ENCODE assay signal across 8 cellular contexts in the genomic region with DNA sequence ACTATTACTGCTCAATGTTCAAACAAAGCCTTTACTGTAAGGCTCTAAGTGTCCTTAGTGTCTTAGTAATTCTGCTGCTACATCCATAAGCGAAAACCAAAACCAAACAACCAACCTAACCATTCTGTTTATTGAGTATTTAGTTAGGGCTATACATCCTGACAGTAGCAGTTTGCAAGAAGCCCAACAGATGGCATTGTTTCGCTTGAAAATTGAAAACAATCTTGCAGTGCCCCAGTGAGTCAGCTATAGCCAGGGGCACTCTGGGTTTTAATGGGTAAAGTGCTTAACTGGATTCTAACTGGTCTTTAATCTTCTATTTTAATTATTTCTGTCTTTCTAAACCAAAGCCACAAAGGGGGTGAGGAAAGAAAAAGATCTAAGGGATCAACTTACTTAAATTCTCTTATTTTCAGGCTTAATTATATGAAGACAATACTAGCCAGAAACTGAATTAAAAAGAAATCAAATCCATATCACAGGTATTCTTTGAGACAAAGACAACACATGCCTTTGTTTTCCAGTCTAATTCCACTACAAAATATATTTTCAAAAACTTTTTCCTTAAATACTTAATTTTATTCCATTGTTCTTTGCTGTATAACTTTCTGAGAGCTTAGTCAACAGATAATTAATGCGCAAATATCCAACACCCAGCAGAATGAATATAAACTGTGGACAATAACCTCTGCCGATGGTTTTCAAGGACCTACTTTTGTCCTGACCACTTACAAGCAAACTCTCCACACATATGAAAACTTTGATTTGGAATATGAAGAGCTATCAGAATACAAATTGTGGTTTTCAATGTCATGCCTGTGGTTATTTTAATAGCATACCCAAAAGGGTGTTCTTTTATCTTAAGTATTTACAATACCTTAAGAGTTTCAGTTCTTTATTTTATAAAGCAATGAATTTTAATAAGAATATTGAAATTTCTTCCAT. TPM values are rescaled to one million over a fixed set of nuclear protein-coding genes. Genes with fewer than 3 reads are reported as not detected.
A peak's percentile ranks its signal among the peaks of the same experiment; 100 is the strongest.
DNase-seq lines count a peak whose midpoint lies in the region; ATAC-seq and TF ChIP-seq lines count a peak whose summit lies in the region.

No MANE protein-coding gene starts in this region.

- H3K27ac Mint-ChIP-seq in nephron: peak overlapping the region in 1 of 3 experiments; percentile 18

- H3K4me3 Mint-ChIP-seq in nephron: no peak overlapping the region

- no peaks in the 10 kb centered on the region for H3K9me3 ChIP-seq in thoracic aorta

- peak; percentile 77 for ATAC-seq in Right ventricle myocardium inferior
- ATAC-seq in esophagus mucosa: peak; percentile 89
- ATAC-seq in thoracic aorta (ENCODE audit: insufficient number of reproducible peaks, low FRiP score, low read depth): no peak

- H3K4me3 ChIP-seq in Jurkat, Clone E6-1 (ENCODE audit: low read length): no peak overlapping the region
- H3K4me3 ChIP-seq in thoracic aorta: no peak overlapping the region

- peaks cover 39% of the 10 kb centered on the region for H3K36me3 Mint-ChIP-seq in nephron (ENCODE audit: low read depth)

- DNase-seq in Right ventricle myocardium inferior (ENCODE audit: missing footprints): no peak
- no peak for DNase-seq in cardiac septum (ENCODE audit: low spot score)
- peak; percentile 71 for DNase-seq in Jurkat, Clone E6-1 (ENCODE audit: low read depth, low spot score)
- peak; percentile 91 for DNase-seq in OCI-M1 (lab: John Stamatoyannopoulos, UW)
- DNase-seq in activated T-cell treated with anti-CD3 and anti-CD28 coated beads for 24 hours (ENCODE audit: low read depth): peak; percentile 60
- DNase-seq in thoracic aorta (ENCODE audit: low spot score): no peak

- peaks cover 25 to 50% of the 10 kb centered on the region in 2 donors for H3K4me1 ChIP-seq in thoracic aorta (ENCODE audit: control insufficient read depth in 1 of 2, low read depth in 2 of 2)

- no peaks in the 10 kb centered on the region for H3K9me3 Mint-ChIP-seq in nephron

- no peaks in the 10 kb centered on the region for H3K27me3 Mint-ChIP-seq in nephron (ENCODE audit: low read depth)

- peaks cover 9% of the 10 kb centered on the region for H3K4me1 Mint-ChIP-seq in nephron

- peaks cover 4% of the 10 kb centered on the region for H3K36me3 ChIP-seq in thoracic aorta

- TF ChIP-seq CTCF in nephron (IDR thresholded peaks at IDR 0.05; ENCODE audit: unreplicated experiment in 3 of 3) (peak; percentile 67 to 75 (median 70)), thoracic aorta (IDR thresholded peaks at IDR 0.05) (peak; percentile 67)

- intact Hi-C loops in Right ventricle myocardium inferior (cut with DNase I) (loop anchor here (10.0 kb wide), 1 partner anchor 291 kb away; no protein-coding TSS in a partner anchor), cardiac septum (cut with DNase I) (loop anchor here (5.0 to 10.0 kb wide), 4 partner anchors 103 to 391 kb away; partner anchors contain the start of genes C2CD4D and RORC)

- H3K27ac ChIP-seq in thoracic aorta: no peak overlapping the region

- H3K27me3 ChIP-seq in thoracic aorta (replicated peaks; ENCODE audit: insufficient read depth): no peaks in the 10 kb centered on the region

RNA-seq across cellular contexts. Expression of gene POGZ, which starts 15.2 kb away (rescaled TPM):
- total RNA-seq in Right ventricle myocardium inferior: 37.7 TPM
- 54.4 TPM for total RNA-seq in cardiac septum
- 25.0 TPM for polyA plus RNA-seq in Jurkat, Clone E6-1 (2012; ENCODE audit: insufficient read depth, insufficient read length)
- 37.5 TPM for total RNA-seq in esophagus mucosa
- 10 to 100 TPM; 64.1 to 76.9 TPM for total RNA-seq in thoracic aorta

RNA-seq across cellular contexts. Expression of gene PSMB4, which starts 44.7 kb away (rescaled TPM):
- total RNA-seq in Right ventricle myocardium inferior (185 TPM), cardiac septum (186 TPM), esophagus mucosa (178 TPM), thoracic aorta (100 to 1,000 TPM; 168 to 209 TPM)
- 478 TPM for polyA plus RNA-seq in Jurkat, Clone E6-1 (2012; ENCODE audit: insufficient read depth, insufficient read length)

Comparison
In these comparisons a context has a peak if more than half of its experiments do, and no peak if none do; other contexts are left out.
1. DNase-seq: peak in Jurkat, Clone E6-1 (single experiment), OCI-M1 (single experiment) and activated T-cell treated with anti-CD3 and anti-CD28 coated beads for 24 hours (single experiment); none in Right ventricle myocardium inferior (single experiment), cardiac septum (single experiment) and thoracic aorta (single experiment).